In genomic region chr7:129719980-129720732, GRCh38 we compare ENCODE assay signal across 1 cellular context.
TF ChIP-seq lines count a peak whose summit lies in the region.

No MANE protein-coding gene starts in this region.

TF ChIP-seq in HepG2, 621 proteins besides CTCF, POLR2A, EP300 and RAD21 (continued from another document and continues in another):
- TF ChIP-seq FOXO4 (CRISPR knock-in tag; conservative IDR thresholded peaks at IDR 0.05): no peak
- no peak for TF ChIP-seq ZNF124 (CRISPR knock-in tag; IDR thresholded peaks at IDR 0.05)
- TF ChIP-seq ARID4A (CRISPR knock-in tag; IDR thresholded peaks at IDR 0.05; ENCODE audit: borderline replicate concordance): peak; percentile 34; the same call in 1 of the 2 replicates
- TF ChIP-seq MEIS2 (CRISPR knock-in tag; IDR thresholded peaks at IDR 0.05): no peak
- TF ChIP-seq BATF2 (CRISPR knock-in tag; IDR thresholded peaks at IDR 0.05): no peak
- no peak for TF ChIP-seq NKX3-1 (CRISPR knock-in tag; IDR thresholded peaks at IDR 0.05)
- no peak for TF ChIP-seq MLX (CRISPR knock-in tag; IDR thresholded peaks at IDR 0.05)
- TF ChIP-seq KIAA2018 (CRISPR knock-in tag; IDR thresholded peaks at IDR 0.05; ENCODE audit: borderline replicate concordance): no peak
- TF ChIP-seq ZNF703 (CRISPR knock-in tag; IDR thresholded peaks at IDR 0.05; ENCODE audit: borderline replicate concordance): no peak
- no peak for TF ChIP-seq ZNF468 (CRISPR knock-in tag; IDR thresholded peaks at IDR 0.05)
- no peak for TF ChIP-seq HNRNPL (IDR thresholded peaks at IDR 0.05; ENCODE audit: low read depth, low read length)
- peak; percentile 73 for TF ChIP-seq MAFF (IDR thresholded peaks at IDR 0.05; ENCODE audit: low read depth, low read length)
- TF ChIP-seq SYNCRIP (IDR thresholded peaks at IDR 0.05; ENCODE audit: insufficient read depth, low read depth, low read length): no peak
- no peak for TF ChIP-seq TP53 (CRISPR knock-in tag; conservative IDR thresholded peaks at IDR 0.05)
- peak; percentile 56; the same call in 1 of the 2 replicates for TF ChIP-seq DMAP1 (CRISPR knock-in tag; IDR thresholded peaks at IDR 0.05)
- TF ChIP-seq ZNF557 (CRISPR knock-in tag; IDR thresholded peaks at IDR 0.05): no peak
- no peak for TF ChIP-seq ZNF350 (CRISPR knock-in tag; IDR thresholded peaks at IDR 0.05; ENCODE audit: borderline replicate concordance, low read depth)
- no peak for TF ChIP-seq ZNF275 (CRISPR knock-in tag; IDR thresholded peaks at IDR 0.05; ENCODE audit: borderline replicate concordance)
- no peak for TF ChIP-seq HOXA9 (CRISPR knock-in tag; IDR thresholded peaks at IDR 0.05; ENCODE audit: borderline replicate concordance)
- peak; percentile 41; the same call in 1 of the 2 replicates for TF ChIP-seq HOXA3 (CRISPR knock-in tag; IDR thresholded peaks at IDR 0.05)
- TF ChIP-seq DDIT3 (CRISPR knock-in tag; IDR thresholded peaks at IDR 0.05): no peak
- TF ChIP-seq SP4 (CRISPR knock-in tag; IDR thresholded peaks at IDR 0.05): no peak
- TF ChIP-seq AGO2 (optimal IDR thresholded peaks at IDR 0.05; ENCODE audit: low read depth, low read length): no peak
- TF ChIP-seq ZNF20 (CRISPR knock-in tag; IDR thresholded peaks at IDR 0.05): no peak
- TF ChIP-seq MED1 (CRISPR knock-in tag; IDR thresholded peaks at IDR 0.05): peak; percentile 33; the same call in 1 of the 2 replicates
- TF ChIP-seq ZBTB38 (CRISPR knock-in tag; IDR thresholded peaks at IDR 0.05): no peak
- TF ChIP-seq TFE3 (CRISPR knock-in tag; IDR thresholded peaks at IDR 0.05): no peak
- no peak for TF ChIP-seq IRX3 (CRISPR knock-in tag; IDR thresholded peaks at IDR 0.05; ENCODE audit: borderline replicate concordance, low read depth)
- TF ChIP-seq KLF13 (CRISPR knock-in tag; IDR thresholded peaks at IDR 0.05): no peak
- TF ChIP-seq RFX1 (IDR thresholded peaks at IDR 0.05): no peak
- TF ChIP-seq ZNF546 (CRISPR knock-in tag; conservative IDR thresholded peaks at IDR 0.05): no peak
- TF ChIP-seq LCORL (IDR thresholded peaks at IDR 0.05): no peak
- peak; percentile 79 for TF ChIP-seq LCORL (CRISPR knock-in tag; IDR thresholded peaks at IDR 0.05)
- TF ChIP-seq MAF1 (CRISPR knock-in tag; IDR thresholded peaks at IDR 0.05; ENCODE audit: borderline replicate concordance): no peak
- no peak for TF ChIP-seq ERF (CRISPR knock-in tag; IDR thresholded peaks at IDR 0.05)
- TF ChIP-seq DNMT1 (CRISPR knock-in tag; IDR thresholded peaks at IDR 0.05): no peak
- TF ChIP-seq ZNF609 (CRISPR knock-in tag; IDR thresholded peaks at IDR 0.05; ENCODE audit: borderline replicate concordance): 0 out of 2 replicates have a peak, but pooled peaks have one; percentile 31
